In genomic region chr5:88251048-88251711, GRCh38 we compare ENCODE assay signal across 10 cellular contexts. TPM values are rescaled to one million over a fixed set of nuclear protein-coding genes. Genes with fewer than 3 reads are reported as not detected.
DNase-seq lines count a peak whose midpoint lies in the region; ATAC-seq lines count a peak whose summit lies in the region.
"Had no signal": no experiment of that assay in that cellular context is flagged by ENCODE, and none has a peak within 500 bp of the region (broad histone marks: within the 10 kb centered on the region; RNA-seq: fewer than 3 reads in every experiment).

No MANE protein-coding gene starts in this region.

- DNase-seq in CD1c-positive myeloid dendritic cell (ENCODE audit: extremely low spot score) (peak; percentile 56), NCI-H345 treated with DMSO at 0.1 percent for 48 hours (lab: John Stamatoyannopoulos, UW; ENCODE audit: unreplicated experiment) (no peak), neuronal stem cell (ENCODE audit: low spot score) (no peak)
- DNase-seq in activated naive CD8-positive, alpha-beta T cell treated with anti-CD3 and anti-CD28 coated beads for 36 hours: peak; percentile 8
- DNase-seq: COR-L47 had no signal

- peaks cover 3% of the 10 kb centered on the region for H3K79me1 ChIP-seq in neuronal stem cell (ENCODE audit: low read depth, low read length)

- H3K27ac Mint-ChIP-seq in activated naive CD8-positive, alpha-beta T cell treated with anti-CD3 and anti-CD28 coated beads for 36 hours: peak overlapping the region; percentile 74

- peaks cover 51% of the 10 kb centered on the region for H3K4me1 Mint-ChIP-seq in activated naive CD8-positive, alpha-beta T cell treated with anti-CD3 and anti-CD28 coated beads for 36 hours

- no peak overlapping the region for H3K9ac ChIP-seq in neuronal stem cell (ENCODE audit: low read depth, low read length, poor library complexity)

- H3K4ac ChIP-seq in neuronal stem cell (ENCODE audit: low read length): no peak overlapping the region

- H3K4me2 ChIP-seq in neuronal stem cell (ENCODE audit: insufficient read depth, low read length, poor library complexity, severe bottlenecking): no peak overlapping the region

- ATAC-seq in GM19463 (IDR thresholded peaks at IDR 0.05; ENCODE audit: unreplicated experiment) (peak; percentile 81), HG03469 (IDR thresholded peaks at IDR 0.05; ENCODE audit: unreplicated experiment) (peak; percentile 85), GM18870 (IDR thresholded peaks at IDR 0.05; ENCODE audit: unreplicated experiment) (no peak), GM21825 (IDR thresholded peaks at IDR 0.05; ENCODE audit: unreplicated experiment) (no peak)

- H2AK5ac ChIP-seq in neuronal stem cell (ENCODE audit: low read depth, low read length): no peak overlapping the region

- H3K27me3 ChIP-seq in neuronal stem cell (ENCODE audit: control insufficient read depth in 3 of 3, insufficient read depth in 3 of 3, low read depth in 1 of 3, low read length in 3 of 3): no peaks in the 10 kb centered on the region
- H3K27me3 ChIP-seq: neutrophil had no signal

- H2BK15ac ChIP-seq in neuronal stem cell (ENCODE audit: low read length): no peak overlapping the region

- no peak overlapping the region for H3K18ac ChIP-seq in neuronal stem cell (ENCODE audit: low read length)

- no peaks in the 10 kb centered on the region for H3K36me3 ChIP-seq in neuronal stem cell (replicated peaks in 1 of 2; ENCODE audit: control insufficient read depth in 2 of 2, insufficient read depth in 2 of 2, low read length in 2 of 2)
- H3K36me3 ChIP-seq: neutrophil had no signal

- no peak overlapping the region for H4K91ac ChIP-seq in neuronal stem cell (ENCODE audit: low read depth, low read length, poor library complexity)

- H2AFZ ChIP-seq in neuronal stem cell (ENCODE audit: low read length): no peak overlapping the region

- no peak overlapping the region for H4K8ac ChIP-seq in neuronal stem cell (ENCODE audit: low read depth, low read length)

- no peak overlapping the region for H3K4me3 Mint-ChIP-seq in activated naive CD8-positive, alpha-beta T cell treated with anti-CD3 and anti-CD28 coated beads for 36 hours

- no peak overlapping the region for H3K27ac ChIP-seq in neuronal stem cell (replicated peaks; ENCODE audit: low read length)
- H3K27ac ChIP-seq: neutrophil had no signal

- H2BK5ac ChIP-seq in neuronal stem cell (ENCODE audit: low read length): no peak overlapping the region

- no peak overlapping the region for H2BK120ac ChIP-seq in neuronal stem cell (ENCODE audit: low read depth, low read length)

- H3K14ac ChIP-seq in neuronal stem cell (ENCODE audit: low read length): no peak overlapping the region

- WGBS in neuronal stem cell (ENCODE audit: extremely low coverage in 2 of 2, insufficient read length in 2 of 2, insufficient replicate concordance in 1 of 2), 2 donors: no CpG with 5 or more reads among the region's 2 CpGs

- peaks cover 4% of the 10 kb centered on the region for H3K9me3 Mint-ChIP-seq in activated naive CD8-positive, alpha-beta T cell treated with anti-CD3 and anti-CD28 coated beads for 36 hours

- H3K9me3 ChIP-seq in neuronal stem cell (replicated peaks in 1 of 2; ENCODE audit: control insufficient read depth in 2 of 2, insufficient read depth in 1 of 2, low read depth in 1 of 2, low read length in 2 of 2): no peaks in the 10 kb centered on the region
- H3K9me3 ChIP-seq: neutrophil had no signal

- H3K36me3 Mint-ChIP-seq in activated naive CD8-positive, alpha-beta T cell treated with anti-CD3 and anti-CD28 coated beads for 36 hours: peaks cover 54% of the 10 kb centered on the region

- no peak overlapping the region for H3K23ac ChIP-seq in neuronal stem cell (ENCODE audit: low read depth, low read length, poor library complexity)

- no peak overlapping the region for H3K4me3 ChIP-seq in neuronal stem cell (ENCODE audit: low read length in 2 of 2)

- H3K27me3 Mint-ChIP-seq in activated naive CD8-positive, alpha-beta T cell treated with anti-CD3 and anti-CD28 coated beads for 36 hours: no peaks in the 10 kb centered on the region

- peaks cover 0 to 2% of the 10 kb centered on the region in 2 donors for H3K4me1 ChIP-seq in neuronal stem cell (ENCODE audit: control insufficient read depth in 2 of 2, insufficient read depth in 1 of 2, low read depth in 1 of 2, low read length in 2 of 2)

- no peak overlapping the region for H2BK12ac ChIP-seq in neuronal stem cell (ENCODE audit: low read length)

RNA-seq across cellular contexts. Expression of gene TMEM161B, which starts 17.5 kb away (rescaled TPM):
- total RNA-seq in activated naive CD8-positive, alpha-beta T cell treated with anti-CD3 and anti-CD28 coated beads for 36 hours: 10 to 100 TPM; 21.0 to 22.0 TPM
- 11.8 TPM for polyA plus RNA-seq in neuronal stem cell (2013, experiment 1 of 2)
- polyA plus RNA-seq in neuronal stem cell (2013, experiment 2 of 2): 12.3 TPM

Comparison
In these comparisons a context has a peak if more than half of its experiments do, and no peak if none do; other contexts are left out.
1. DNase-seq: peak in CD1c-positive myeloid dendritic cell (single experiment) and activated naive CD8-positive, alpha-beta T cell treated with anti-CD3 and anti-CD28 coated beads for 36 hours (single experiment); none in NCI-H345 treated with DMSO at 0.1 percent for 48 hours (single experiment) and neuronal stem cell (single experiment).
2. ATAC-seq: peak in GM19463 (single experiment) and HG03469 (single experiment); none in GM18870 (single experiment) and GM21825 (single experiment).